In genomic region chr16:51708861-51709260, GRCh38 we compare ENCODE assay signal across 30 cellular contexts.
"Had no signal": no experiment of that assay in that cellular context is flagged by ENCODE, and none has a peak within 500 bp of the region (broad histone marks: within the 10 kb centered on the region; RNA-seq: fewer than 3 reads in every experiment).

No MANE protein-coding gene starts in this region.

- H3K9ac ChIP-seq: neural progenitor cell, parathyroid adenoma had no signal

- H3K27me3 ChIP-seq: left lung, neural progenitor cell, neutrophil, right lobe of liver, transverse colon, upper lobe of left lung, vagina had no signal

- H3K36me3 ChIP-seq: left lung, lower lobe of right lung, neural progenitor cell, neutrophil, right lobe of liver, transverse colon, upper lobe of left lung, vagina had no signal

- H3K36me3 Mint-ChIP-seq: stimulated activated memory B cell treated with anti-CD40 and anti-IgM and Interleukin-4, amounts not matched to agents 10 μg/mL and 1 μg/mL and 100 μg/mL, for 72 hours had no signal

- H3K27ac ChIP-seq: left lung, lower lobe of right lung, neural progenitor cell, neutrophil, parathyroid adenoma, psoas muscle, right lobe of liver, transverse colon, upper lobe of left lung, vagina had no signal

- H3K79me2 ChIP-seq: parathyroid adenoma had no signal

- H3K27ac Mint-ChIP-seq: immature natural killer cell; mesothelial cell of epicardium; naive B cell; natural killer cell; nephron progenitor cell; neural progenitor cell; stimulated activated memory B cell treated with anti-CD40 and anti-IgM and Interleukin-4, amounts not matched to agents 10 μg/mL and 1 μg/mL and 100 μg/mL, for 72 hours; stimulated activated naive CD8-positive, alpha-beta T cell treated with anti-CD3 and anti-CD28 coated beads, Interleukin-15, amount 100 ng/mL, for 72 hours had no signal

- H3K4me3 Mint-ChIP-seq: immature natural killer cell; mesothelial cell of epicardium; naive B cell; natural killer cell; nephron progenitor cell; neural progenitor cell; stimulated activated memory B cell treated with anti-CD40 and anti-IgM and Interleukin-4, amounts not matched to agents 10 μg/mL and 1 μg/mL and 100 μg/mL, for 72 hours; stimulated activated naive CD8-positive, alpha-beta T cell treated with anti-CD3 and anti-CD28 coated beads, Interleukin-15, amount 100 ng/mL, for 72 hours had no signal

- H3K9me3 ChIP-seq: neutrophil, transverse colon, vagina had no signal

- H3K4me2 ChIP-seq: neural progenitor cell had no signal

- DNase-seq: hypothalamus; immature natural killer cell; kidney; left colon; left lung; lower lobe of right lung; mammary epithelial cell; mesenchymal stem cell; naive B cell; natural killer cell; nephron progenitor cell; occipital lobe; psoas muscle; right lobe of liver; stimulated activated CD4-positive, alpha-beta T cell treated with anti-CD3 and anti-CD28 coated beads, Interleukin-1b, Interleukin-23, amount 100 ng/mL, for 48 hours; stimulated activated CD4-positive, alpha-beta T cell treated with anti-CD3 and anti-CD28 coated beads, Interleukin-2, amount 100 ng/mL, for 48 hours; stimulated activated CD4-positive, alpha-beta T cell treated with anti-CD3 and anti-CD28 coated beads, Interleukin-4, amount 100 ng/mL, for 4 hours; stimulated activated CD8-positive, alpha-beta memory T cell treated with anti-CD3 and anti-CD28 coated beads, Interleukin-4, amount 100 ng/mL, for 48 hours; stimulated activated naive CD4-positive, alpha-beta T cell treated with Interleukin-2 at 50 U/mL for 16 hours; stimulated activated naive CD8-positive, alpha-beta T cell treated with anti-CD3 and anti-CD28 coated beads, Interleukin-15, amount 100 ng/mL, for 72 hours; substantia nigra; transverse colon; upper lobe of left lung had no signal

- H3K4me1 Mint-ChIP-seq: immature natural killer cell; mesothelial cell of epicardium; naive B cell; natural killer cell; stimulated activated memory B cell treated with anti-CD40 and anti-IgM and Interleukin-4, amounts not matched to agents 10 μg/mL and 1 μg/mL and 100 μg/mL, for 72 hours; stimulated activated naive CD8-positive, alpha-beta T cell treated with anti-CD3 and anti-CD28 coated beads, Interleukin-15, amount 100 ng/mL, for 72 hours had no signal

- H3K4me3 ChIP-seq: left lung, lower lobe of right lung, neural progenitor cell, psoas muscle, right lobe of liver, smooth muscle cell, transverse colon, upper lobe of left lung, vagina had no signal

- H3K27me3 Mint-ChIP-seq: stimulated activated memory B cell treated with anti-CD40 and anti-IgM and Interleukin-4, amounts not matched to agents 10 μg/mL and 1 μg/mL and 100 μg/mL, for 72 hours; stimulated activated naive CD8-positive, alpha-beta T cell treated with anti-CD3 and anti-CD28 coated beads, Interleukin-15, amount 100 ng/mL, for 72 hours had no signal

- H3K4me1 ChIP-seq: left lung, lower lobe of right lung, neural progenitor cell, parathyroid adenoma, psoas muscle, right lobe of liver, transverse colon, upper lobe of left lung, vagina had no signal
